Comparison of ENCODE assay signal across 17 cellular contexts in genomic region chr17:47665655-47666054, GRCh38. TPM values are rescaled to one million over a fixed set of nuclear protein-coding genes. Genes with fewer than 3 reads are reported as not detected.
A peak's percentile ranks its signal among the peaks of the same experiment; 100 is the strongest.
DNase-seq lines count a peak whose midpoint lies in the region; TF ChIP-seq lines count a peak whose summit lies in the region.
"Had no signal": no experiment of that assay in that cellular context is flagged by ENCODE, and none has a peak within 500 bp of the region (broad histone marks: within the 10 kb centered on the region; RNA-seq: fewer than 3 reads in every experiment).

No MANE protein-coding gene starts in this region.

- H3K27ac Mint-ChIP-seq in activated CD4-positive, alpha-beta memory T cell treated with anti-CD3 and anti-CD28 coated beads for 36 hours: peak overlapping the region; percentile 28
- no peak overlapping the region for H3K27ac Mint-ChIP-seq in activated CD4-positive, alpha-beta memory T cell treated with anti-CD3 and anti-CD28 coated beads, Interleukin-2, amount 10 ng/mL, durations not matched to agents 7 days and 5 days
- H3K27ac Mint-ChIP-seq in endodermal cell: no peak overlapping the region
- H3K27ac Mint-ChIP-seq: activated naive CD8-positive, alpha-beta T cell treated with anti-CD3 and anti-CD28 coated beads, Interleukin-2, amount 10 ng/mL, durations not matched to agents 7 days and 5 days; stimulated activated naive B cell treated with anti-CD40 and anti-IgM and Interleukin-4, amounts not matched to agents 10 μg/mL and 1 μg/mL and 100 μg/mL, for 72 hours; T-helper 1 cell treated with Interleukin-12 subunit alpha and Interleukin-12 subunit beta and Interleukin-4 antibody, amounts not matched to agents 30 μg/mL and 1 μg/mL, for 36 hours had no signal

- whole genome bisulfite sequencing in HUES64: 94% methylated on average over 3 of the region's 3 CpGs
- 94% methylated on average over 3 of the region's 3 CpGs for WGBS in mesenchymal stem cell
- 93 to 94% methylated on average over 3 of the region's 3 CpGs for WGBS in endodermal cell (ENCODE audit: insufficient coverage in 1 of 2, insufficient read length in 1 of 2), 2 experiments
- 75 to 82% methylated on average over 3 of the region's 3 CpGs for WGBS in sigmoid colon, 2 donors

- peaks cover 80% of the 10 kb centered on the region for H3K36me3 Mint-ChIP-seq in activated CD4-positive, alpha-beta memory T cell treated with anti-CD3 and anti-CD28 coated beads for 36 hours
- peaks cover 85% of the 10 kb centered on the region for H3K36me3 Mint-ChIP-seq in activated CD4-positive, alpha-beta memory T cell treated with anti-CD3 and anti-CD28 coated beads, Interleukin-2, amount 10 ng/mL, durations not matched to agents 7 days and 5 days (ENCODE audit: low read depth)
- peaks cover 87% of the 10 kb centered on the region for H3K36me3 Mint-ChIP-seq in endodermal cell (ENCODE audit: low read depth)

- no peak for TF ChIP-seq EP300 in sigmoid colon (IDR thresholded peaks at IDR 0.05)

- no peaks in the 10 kb centered on the region for H3K9me3 ChIP-seq in HUES64 (ENCODE audit: insufficient read depth, low read depth, low read length)
- no peaks in the 10 kb centered on the region for H3K9me3 ChIP-seq in mesenchymal stem cell (ENCODE audit: control insufficient read depth, low read length)
- no peaks in the 10 kb centered on the region for H3K9me3 ChIP-seq in endodermal cell (ENCODE audit: control insufficient read depth, low read length)
- H3K9me3 ChIP-seq in sigmoid colon: no peaks in the 10 kb centered on the region

- H3K9ac ChIP-seq in HUES64 (ENCODE audit: low read depth, low read length) (0 out of 2 replicates have a peak overlapping the region, but pooled peaks have one; percentile 0), mesenchymal stem cell (ENCODE audit: low read length) (peak overlapping the region; percentile 3), endodermal cell (ENCODE audit: extremely low read depth, low read length, poor library complexity, severe bottlenecking) (no peak overlapping the region)

- H3K79me1 ChIP-seq in mesenchymal stem cell (replicated peaks; ENCODE audit: low read length, poor library complexity, severe bottlenecking): peaks cover 15% of the 10 kb centered on the region

- no peak overlapping the region for H3K14ac ChIP-seq in mesenchymal stem cell (ENCODE audit: low read length in 2 of 2)

- POLR2A ChIA-PET in activated CD4-positive, alpha-beta memory T cell treated with anti-CD3 and anti-CD28 coated beads for 36 hours (lab: Charles Lee): interaction anchor here (2.7 to 3.4 kb wide), 2 partner anchors 11 to 15 kb away, joined by 8 to 31 read pairs; partner anchors contain the start of gene KPNB1
- POLR2A ChIA-PET in activated CD4-positive, alpha-beta memory T cell treated with anti-CD3 and anti-CD28 coated beads, Interleukin-2, amount 10 ng/mL, durations not matched to agents 7 days and 5 days (lab: Charles Lee): interaction anchor here (1.0 to 6.6 kb wide), 7 partner anchors 9 to 34 kb away, joined by 3 to 86 read pairs (median 4); partner anchors contain the start of genes KPNB1 and TBKBP1

- H2AFZ ChIP-seq in mesenchymal stem cell (ENCODE audit: low read depth, low read length): no peak overlapping the region

- TF ChIP-seq CTCF in cardiac fibroblast (IDR thresholded peaks at IDR 0.05; ENCODE audit: low read depth, low read length) (no peak), endodermal cell (conservative IDR thresholded peaks at IDR 0.05) (no peak), sigmoid colon (IDR thresholded peaks at IDR 0.05) (no peak)

- no peak overlapping the region for H3K4ac ChIP-seq in mesenchymal stem cell (ENCODE audit: low read depth in 1 of 2, low read length in 2 of 2)

- H3K4me2 ChIP-seq in mesenchymal stem cell (ENCODE audit: low read length, poor library complexity, severe bottlenecking): no peak overlapping the region

- no peak overlapping the region for H2BK15ac ChIP-seq in mesenchymal stem cell (ENCODE audit: low read depth, poor library complexity, severe bottlenecking)

- H3K9me3 Mint-ChIP-seq in activated CD4-positive, alpha-beta memory T cell treated with anti-CD3 and anti-CD28 coated beads for 36 hours: no peaks in the 10 kb centered on the region
- H3K9me3 Mint-ChIP-seq in activated CD4-positive, alpha-beta memory T cell treated with anti-CD3 and anti-CD28 coated beads, Interleukin-2, amount 10 ng/mL, durations not matched to agents 7 days and 5 days: no peaks in the 10 kb centered on the region
- H3K9me3 Mint-ChIP-seq in endodermal cell: no peaks in the 10 kb centered on the region
- H3K9me3 Mint-ChIP-seq: activated naive CD8-positive, alpha-beta T cell treated with anti-CD3 and anti-CD28 coated beads, Interleukin-2, amount 10 ng/mL, durations not matched to agents 7 days and 5 days; stimulated activated naive B cell treated with anti-CD40 and anti-IgM and Interleukin-4, amounts not matched to agents 10 μg/mL and 1 μg/mL and 100 μg/mL, for 72 hours; T-helper 1 cell treated with Interleukin-12 subunit alpha and Interleukin-12 subunit beta and Interleukin-4 antibody, amounts not matched to agents 30 μg/mL and 1 μg/mL, for 36 hours had no signal

- no peak overlapping the region for H2BK12ac ChIP-seq in mesenchymal stem cell (ENCODE audit: low read length in 2 of 2)

- DNase-seq in activated CD4-positive, alpha-beta memory T cell treated with anti-CD3 and anti-CD28 coated beads for 36 hours: no peak
- no peak for DNase-seq in activated CD4-positive, alpha-beta memory T cell treated with anti-CD3 and anti-CD28 coated beads, Interleukin-2, amount 10 ng/mL, durations not matched to agents 7 days and 5 days
- peak; percentile 69 to 71 for DNase-seq in cardiac fibroblast (ENCODE audit: low read depth in 2 of 2)
- peak; percentile 41 for DNase-seq in mesenchymal stem cell
- no peak for DNase-seq in endodermal cell
- DNase-seq in sigmoid colon: no peak
- no peak for DNase-seq in effector CD8-positive, alpha-beta T cell (lab: John Stamatoyannopoulos, UW)
- DNase-seq: activated naive CD8-positive, alpha-beta T cell treated with anti-CD3 and anti-CD28 coated beads, Interleukin-2, amount 10 ng/mL, durations not matched to agents 7 days and 5 days; GOT3; head of caudate nucleus; kidney; NCI-H748 treated with DMSO at 0.1 percent for 48 hours; stimulated activated naive B cell treated with anti-CD40 and anti-IgM and Interleukin-4, amounts not matched to agents 10 μg/mL and 1 μg/mL and 100 μg/mL, for 72 hours had no signal

- peak overlapping the region; percentile 67; the same call in 1 of the 2 replicates for H3K27ac ChIP-seq in HUES64 (ENCODE audit: low read depth, low read length)
- no peak overlapping the region for H3K27ac ChIP-seq in mesenchymal stem cell (ENCODE audit: low read length, poor library complexity, severe bottlenecking)
- H3K27ac ChIP-seq in endodermal cell (ENCODE audit: low read depth, low read length): no peak overlapping the region
- H3K27ac ChIP-seq in sigmoid colon: no peak overlapping the region
- H3K27ac ChIP-seq: skin epidermis had no signal

- H3K4me1 ChIP-seq in HUES64 (ENCODE audit: insufficient read depth, low read length): peaks cover 11% of the 10 kb centered on the region; the same call in 1 of the 2 replicates
- no peaks in the 10 kb centered on the region for H3K4me1 ChIP-seq in mesenchymal stem cell (ENCODE audit: control insufficient read depth, insufficient read depth, low read depth, low read length)
- H3K4me1 ChIP-seq in endodermal cell (ENCODE audit: control insufficient read depth, insufficient read depth, low read length): no peaks in the 10 kb centered on the region
- peaks cover 0 to 2% (median 0%) of the 10 kb centered on the region in 4 donors for H3K4me1 ChIP-seq in sigmoid colon

- H2BK120ac ChIP-seq in mesenchymal stem cell (ENCODE audit: low read depth, low read length): no peak overlapping the region

- no peak overlapping the region for H3K23ac ChIP-seq in mesenchymal stem cell (ENCODE audit: low read length in 2 of 2)

- H3K36me3 ChIP-seq in HUES64 (ENCODE audit: insufficient read depth, low read length) (peaks cover 97% of the 10 kb centered on the region), mesenchymal stem cell (ENCODE audit: control insufficient read depth in 1 of 2, insufficient read depth in 2 of 2, low read depth in 1 of 2, low read length in 2 of 2) (peaks cover 53 to 93% of the 10 kb centered on the region in 2 experiments), endodermal cell (ENCODE audit: control insufficient read depth, insufficient read depth, low read length) (peaks cover 94% of the 10 kb centered on the region), sigmoid colon (peaks cover 32 to 98% (median 80%) of the 10 kb centered on the region in 4 donors)

- H4K8ac ChIP-seq in mesenchymal stem cell (ENCODE audit: low read length): no peak overlapping the region

- H3K18ac ChIP-seq in mesenchymal stem cell (ENCODE audit: low read depth in 1 of 2, low read length in 2 of 2): no peak overlapping the region

- no peaks in the 10 kb centered on the region for H3K27me3 ChIP-seq in HUES64 (ENCODE audit: insufficient read depth, low read length)
- no peaks in the 10 kb centered on the region for H3K27me3 ChIP-seq in mesenchymal stem cell (ENCODE audit: control insufficient read depth in 1 of 2, insufficient read depth in 1 of 2, low read length in 2 of 2)
- no peaks in the 10 kb centered on the region for H3K27me3 ChIP-seq in endodermal cell (ENCODE audit: control insufficient read depth, insufficient read depth, low read length, poor library complexity, severe bottlenecking)
- H3K27me3 ChIP-seq in sigmoid colon: no peaks in the 10 kb centered on the region

- no peak overlapping the region for H4K91ac ChIP-seq in mesenchymal stem cell (ENCODE audit: low read length)

- no peak overlapping the region for H2AK5ac ChIP-seq in mesenchymal stem cell (ENCODE audit: low read length, severe bottlenecking)

- H3K4me3 ChIP-seq in HUES64 (ENCODE audit: low read length) (no peak overlapping the region), cardiac fibroblast (replicated peaks in 1 of 2; ENCODE audit: low read depth in 2 of 2, low read length in 2 of 2) (no peak overlapping the region), mesenchymal stem cell (ENCODE audit: insufficient read depth in 1 of 2, low read depth in 1 of 2, low read length in 2 of 2) (no peak overlapping the region), endodermal cell (ENCODE audit: low read length) (no peak overlapping the region), sigmoid colon (no peak overlapping the region)
- H3K4me3 ChIP-seq: GM12878, skin epidermis had no signal

- H2BK5ac ChIP-seq in mesenchymal stem cell (ENCODE audit: low read depth, low read length, poor library complexity, severe bottlenecking): no peak overlapping the region

- no peaks in the 10 kb centered on the region for H3K27me3 Mint-ChIP-seq in activated CD4-positive, alpha-beta memory T cell treated with anti-CD3 and anti-CD28 coated beads for 36 hours
- no peaks in the 10 kb centered on the region for H3K27me3 Mint-ChIP-seq in activated CD4-positive, alpha-beta memory T cell treated with anti-CD3 and anti-CD28 coated beads, Interleukin-2, amount 10 ng/mL, durations not matched to agents 7 days and 5 days
- H3K27me3 Mint-ChIP-seq in endodermal cell (ENCODE audit: insufficient read depth): no peaks in the 10 kb centered on the region
- H3K27me3 Mint-ChIP-seq: activated naive CD8-positive, alpha-beta T cell treated with anti-CD3 and anti-CD28 coated beads, Interleukin-2, amount 10 ng/mL, durations not matched to agents 7 days and 5 days; stimulated activated naive B cell treated with anti-CD40 and anti-IgM and Interleukin-4, amounts not matched to agents 10 μg/mL and 1 μg/mL and 100 μg/mL, for 72 hours had no signal

- no peak overlapping the region for H3K4me3 Mint-ChIP-seq in activated CD4-positive, alpha-beta memory T cell treated with anti-CD3 and anti-CD28 coated beads for 36 hours
- H3K4me3 Mint-ChIP-seq in activated CD4-positive, alpha-beta memory T cell treated with anti-CD3 and anti-CD28 coated beads, Interleukin-2, amount 10 ng/mL, durations not matched to agents 7 days and 5 days: no peak overlapping the region
- H3K4me3 Mint-ChIP-seq in endodermal cell: no peak overlapping the region
- H3K4me3 Mint-ChIP-seq: activated naive CD8-positive, alpha-beta T cell treated with anti-CD3 and anti-CD28 coated beads, Interleukin-2, amount 10 ng/mL, durations not matched to agents 7 days and 5 days; stimulated activated naive B cell treated with anti-CD40 and anti-IgM and Interleukin-4, amounts not matched to agents 10 μg/mL and 1 μg/mL and 100 μg/mL, for 72 hours; T-helper 1 cell treated with Interleukin-12 subunit alpha and Interleukin-12 subunit beta and Interleukin-4 antibody, amounts not matched to agents 30 μg/mL and 1 μg/mL, for 36 hours had no signal

- no peak for TF ChIP-seq POLR2A in sigmoid colon (IDR thresholded peaks at IDR 0.05)

- H3K4me1 Mint-ChIP-seq in activated CD4-positive, alpha-beta memory T cell treated with anti-CD3 and anti-CD28 coated beads for 36 hours (ENCODE audit: low read depth): peaks cover 31% of the 10 kb centered on the region
- peaks cover 55% of the 10 kb centered on the region for H3K4me1 Mint-ChIP-seq in activated CD4-positive, alpha-beta memory T cell treated with anti-CD3 and anti-CD28 coated beads, Interleukin-2, amount 10 ng/mL, durations not matched to agents 7 days and 5 days
- no peaks in the 10 kb centered on the region for H3K4me1 Mint-ChIP-seq in endodermal cell

- CTCF ChIA-PET in activated CD4-positive, alpha-beta memory T cell treated with anti-CD3 and anti-CD28 coated beads for 36 hours (lab: Charles Lee): interaction anchor here (0.5 to 5.4 kb wide), 16 partner anchors 9 to 228 kb away, joined by 3 to 47 read pairs (median 4); partner anchors contain the start of gene KPNB1
- CTCF ChIA-PET in activated CD4-positive, alpha-beta memory T cell treated with anti-CD3 and anti-CD28 coated beads, Interleukin-2, amount 10 ng/mL, durations not matched to agents 7 days and 5 days (lab: Charles Lee): interaction anchor here (0.6 to 4.4 kb wide), 10 partner anchors 8 to 136 kb away, joined by 3 to 59 read pairs (median 6); partner anchors contain the start of gene KPNB1

- intact Hi-C loops in activated CD4-positive, alpha-beta memory T cell treated with anti-CD3 and anti-CD28 coated beads for 36 hours (cut with micrococcal nuclease): loop anchor here (2.0 kb wide), 1 partner anchor 17 kb away; the partner anchor contains the start of gene KPNB1
- intact Hi-C loops in sigmoid colon (cut with DNase I): no loop called here

RNA-seq across cellular contexts. Expression of gene KPNB1, which starts 15.9 kb away (rescaled TPM):
- total RNA-seq in activated CD4-positive, alpha-beta memory T cell treated with anti-CD3 and anti-CD28 coated beads for 36 hours: 100 to 1,000 TPM; 475 to 488 TPM
- 100 to 1,000 TPM; 329 to 334 TPM for total RNA-seq in activated CD4-positive, alpha-beta memory T cell treated with anti-CD3 and anti-CD28 coated beads, Interleukin-2, amount 10 ng/mL, durations not matched to agents 7 days and 5 days
- polyA plus RNA-seq in HUES64 (2013, experiment 1 of 2): 552 TPM
- polyA plus RNA-seq in HUES64 (2013, experiment 2 of 2): 394 TPM
- polyA plus RNA-seq in mesenchymal stem cell (2013, experiment 1 of 2): 228 TPM
- polyA plus RNA-seq in mesenchymal stem cell (2013, experiment 2 of 2): 191 TPM
- 100 to 1,000 TPM; 452 to 500 TPM for total RNA-seq in endodermal cell
- polyA plus RNA-seq in endodermal cell (2013, experiment 1 of 2): 347 TPM
- polyA plus RNA-seq in endodermal cell (2013, experiment 2 of 2): 324 TPM
- total RNA-seq in sigmoid colon: 100 to 1,000 TPM; 185 to 268 (median 214) TPM
- polyA plus RNA-seq in sigmoid colon: 100 to 1,000 TPM in 1 of 3 donors, 10 to 100 TPM in 2; 23.4 to 103 (median 39.1) TPM

RNA-seq across cellular contexts. Expression of gene TBKBP1, which starts 28.3 kb away (rescaled TPM):
- 10 to 100 TPM; 11.3 to 13.0 TPM for total RNA-seq in activated CD4-positive, alpha-beta memory T cell treated with anti-CD3 and anti-CD28 coated beads for 36 hours
- 1 to 10 TPM; 7.0 TPM for total RNA-seq in activated CD4-positive, alpha-beta memory T cell treated with anti-CD3 and anti-CD28 coated beads, Interleukin-2, amount 10 ng/mL, durations not matched to agents 7 days and 5 days
- polyA plus RNA-seq in HUES64 (2013, experiment 1 of 2): 11.0 TPM
- 12.3 TPM for polyA plus RNA-seq in HUES64 (2013, experiment 2 of 2)
- 11.9 TPM for polyA plus RNA-seq in mesenchymal stem cell (2013, experiment 1 of 2)
- polyA plus RNA-seq in mesenchymal stem cell (2013, experiment 2 of 2): 11.7 TPM
- total RNA-seq in endodermal cell (10 to 100 TPM; 14.5 to 22.9 TPM), sigmoid colon (10 to 100 TPM in 2 of 4 donors, 1 to 10 TPM in 2; 7.8 to 25.5 (median 11.2) TPM)
- polyA plus RNA-seq in endodermal cell (2013, experiment 1 of 2): 17.3 TPM
- 16.7 TPM for polyA plus RNA-seq in endodermal cell (2013, experiment 2 of 2)
- 1 to 10 TPM; 3.5 to 4.6 (median 4.2) TPM for polyA plus RNA-seq in sigmoid colon

Comparison
In these comparisons a context has a peak if more than half of its experiments do, and no peak if none do; other contexts are left out.
1. DNase-seq: peak in cardiac fibroblast (2 of 2) and mesenchymal stem cell (single experiment); none in activated CD4-positive, alpha-beta memory T cell treated with anti-CD3 and anti-CD28 coated beads for 36 hours (single experiment), activated CD4-positive, alpha-beta memory T cell treated with anti-CD3 and anti-CD28 coated beads, Interleukin-2, amount 10 ng/mL, durations not matched to agents 7 days and 5 days (single experiment), endodermal cell (single experiment), sigmoid colon (single experiment) and effector CD8-positive, alpha-beta T cell (single experiment).